1 cellular context compared by ENCODE assay signal in genomic region chr6:85002847-85003246, GRCh38.
TF ChIP-seq lines count a peak whose summit lies in the region.

No MANE protein-coding gene starts in this region.

TF ChIP-seq in H1, 55 proteins besides CTCF, POLR2A, EP300 and RAD21 (continued from another document):
- TF ChIP-seq, protein P1, sequence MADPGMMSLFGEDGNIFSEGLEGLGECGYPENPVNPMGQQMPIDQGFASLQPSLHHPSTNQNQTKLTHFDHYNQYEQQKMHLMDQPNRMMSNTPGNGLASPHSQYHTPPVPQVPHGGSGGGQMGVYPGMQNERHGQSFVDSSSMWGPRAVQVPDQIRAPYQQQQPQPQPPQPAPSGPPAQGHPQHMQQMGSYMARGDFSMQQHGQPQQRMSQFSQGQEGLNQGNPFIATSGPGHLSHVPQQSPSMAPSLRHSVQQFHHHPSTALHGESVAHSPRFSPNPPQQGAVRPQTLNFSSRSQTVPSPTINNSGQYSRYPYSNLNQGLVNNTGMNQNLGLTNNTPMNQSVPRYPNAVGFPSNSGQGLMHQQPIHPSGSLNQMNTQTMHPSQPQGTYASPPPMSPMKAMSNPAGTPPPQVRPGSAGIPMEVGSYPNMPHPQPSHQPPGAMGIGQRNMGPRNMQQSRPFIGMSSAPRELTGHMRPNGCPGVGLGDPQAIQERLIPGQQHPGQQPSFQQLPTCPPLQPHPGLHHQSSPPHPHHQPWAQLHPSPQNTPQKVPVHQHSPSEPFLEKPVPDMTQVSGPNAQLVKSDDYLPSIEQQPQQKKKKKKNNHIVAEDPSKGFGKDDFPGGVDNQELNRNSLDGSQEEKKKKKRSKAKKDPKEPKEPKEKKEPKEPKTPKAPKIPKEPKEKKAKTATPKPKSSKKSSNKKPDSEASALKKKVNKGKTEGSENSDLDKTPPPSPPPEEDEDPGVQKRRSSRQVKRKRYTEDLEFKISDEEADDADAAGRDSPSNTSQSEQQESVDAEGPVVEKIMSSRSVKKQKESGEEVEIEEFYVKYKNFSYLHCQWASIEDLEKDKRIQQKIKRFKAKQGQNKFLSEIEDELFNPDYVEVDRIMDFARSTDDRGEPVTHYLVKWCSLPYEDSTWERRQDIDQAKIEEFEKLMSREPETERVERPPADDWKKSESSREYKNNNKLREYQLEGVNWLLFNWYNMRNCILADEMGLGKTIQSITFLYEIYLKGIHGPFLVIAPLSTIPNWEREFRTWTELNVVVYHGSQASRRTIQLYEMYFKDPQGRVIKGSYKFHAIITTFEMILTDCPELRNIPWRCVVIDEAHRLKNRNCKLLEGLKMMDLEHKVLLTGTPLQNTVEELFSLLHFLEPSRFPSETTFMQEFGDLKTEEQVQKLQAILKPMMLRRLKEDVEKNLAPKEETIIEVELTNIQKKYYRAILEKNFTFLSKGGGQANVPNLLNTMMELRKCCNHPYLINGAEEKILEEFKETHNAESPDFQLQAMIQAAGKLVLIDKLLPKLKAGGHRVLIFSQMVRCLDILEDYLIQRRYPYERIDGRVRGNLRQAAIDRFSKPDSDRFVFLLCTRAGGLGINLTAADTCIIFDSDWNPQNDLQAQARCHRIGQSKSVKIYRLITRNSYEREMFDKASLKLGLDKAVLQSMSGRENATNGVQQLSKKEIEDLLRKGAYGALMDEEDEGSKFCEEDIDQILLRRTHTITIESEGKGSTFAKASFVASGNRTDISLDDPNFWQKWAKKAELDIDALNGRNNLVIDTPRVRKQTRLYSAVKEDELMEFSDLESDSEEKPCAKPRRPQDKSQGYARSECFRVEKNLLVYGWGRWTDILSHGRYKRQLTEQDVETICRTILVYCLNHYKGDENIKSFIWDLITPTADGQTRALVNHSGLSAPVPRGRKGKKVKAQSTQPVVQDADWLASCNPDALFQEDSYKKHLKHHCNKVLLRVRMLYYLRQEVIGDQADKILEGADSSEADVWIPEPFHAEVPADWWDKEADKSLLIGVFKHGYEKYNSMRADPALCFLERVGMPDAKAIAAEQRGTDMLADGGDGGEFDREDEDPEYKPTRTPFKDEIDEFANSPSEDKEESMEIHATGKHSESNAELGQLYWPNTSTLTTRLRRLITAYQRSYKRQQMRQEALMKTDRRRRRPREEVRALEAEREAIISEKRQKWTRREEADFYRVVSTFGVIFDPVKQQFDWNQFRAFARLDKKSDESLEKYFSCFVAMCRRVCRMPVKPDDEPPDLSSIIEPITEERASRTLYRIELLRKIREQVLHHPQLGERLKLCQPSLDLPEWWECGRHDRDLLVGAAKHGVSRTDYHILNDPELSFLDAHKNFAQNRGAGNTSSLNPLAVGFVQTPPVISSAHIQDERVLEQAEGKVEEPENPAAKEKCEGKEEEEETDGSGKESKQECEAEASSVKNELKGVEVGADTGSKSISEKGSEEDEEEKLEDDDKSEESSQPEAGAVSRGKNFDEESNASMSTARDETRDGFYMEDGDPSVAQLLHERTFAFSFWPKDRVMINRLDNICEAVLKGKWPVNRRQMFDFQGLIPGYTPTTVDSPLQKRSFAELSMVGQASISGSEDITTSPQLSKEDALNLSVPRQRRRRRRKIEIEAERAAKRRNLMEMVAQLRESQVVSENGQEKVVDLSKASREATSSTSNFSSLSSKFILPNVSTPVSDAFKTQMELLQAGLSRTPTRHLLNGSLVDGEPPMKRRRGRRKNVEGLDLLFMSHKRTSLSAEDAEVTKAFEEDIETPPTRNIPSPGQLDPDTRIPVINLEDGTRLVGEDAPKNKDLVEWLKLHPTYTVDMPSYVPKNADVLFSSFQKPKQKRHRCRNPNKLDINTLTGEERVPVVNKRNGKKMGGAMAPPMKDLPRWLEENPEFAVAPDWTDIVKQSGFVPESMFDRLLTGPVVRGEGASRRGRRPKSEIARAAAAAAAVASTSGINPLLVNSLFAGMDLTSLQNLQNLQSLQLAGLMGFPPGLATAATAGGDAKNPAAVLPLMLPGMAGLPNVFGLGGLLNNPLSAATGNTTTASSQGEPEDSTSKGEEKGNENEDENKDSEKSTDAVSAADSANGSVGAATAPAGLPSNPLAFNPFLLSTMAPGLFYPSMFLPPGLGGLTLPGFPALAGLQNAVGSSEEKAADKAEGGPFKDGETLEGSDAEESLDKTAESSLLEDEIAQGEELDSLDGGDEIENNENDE (IDR thresholded peaks at IDR 0.05; ENCODE audit: insufficient replicate concordance, low read length) = no peak
- TF ChIP-seq RNF2 (IDR thresholded peaks at IDR 0.05; ENCODE audit: borderline replicate concordance, low read depth, low read length, missing control alignments, poor library complexity, severe bottlenecking) (no peak), PHF8 (conservative IDR thresholded peaks at IDR 0.05; ENCODE audit: low read depth, low read length) (no peak), HDAC6 (IDR thresholded peaks at IDR 0.05; ENCODE audit: low read depth, low read length) (no peak)
